In genomic region chr21:35231115-35231514, GRCh38 we compare ENCODE assay signal across 19 cellular contexts.
DNase-seq lines count a peak whose midpoint lies in the region; FAIRE-seq and TF ChIP-seq lines count a peak whose summit lies in the region.
"Had no signal": no experiment of that assay in that cellular context is flagged by ENCODE, and none has a peak within 500 bp of the region (broad histone marks: within the 10 kb centered on the region; RNA-seq: fewer than 3 reads in every experiment).

No MANE protein-coding gene starts in this region.

- H3K27me3 ChIP-seq in astrocyte (ENCODE audit: insufficient read depth, low read length) (no peaks in the 10 kb centered on the region), SK-N-SH (ENCODE audit: insufficient read depth) (no peaks in the 10 kb centered on the region)
- H3K27me3 ChIP-seq: tibial nerve had no signal

- H3K36me3 ChIP-seq in astrocyte (ENCODE audit: insufficient read depth, low read length): no peaks in the 10 kb centered on the region
- no peaks in the 10 kb centered on the region for H3K36me3 ChIP-seq in SK-N-SH (replicated peaks in 1 of 2; ENCODE audit: control insufficient read depth in 1 of 2, insufficient read depth in 2 of 2, low read length in 1 of 2)
- H3K36me3 ChIP-seq: tibial nerve had no signal

- H3K9me2 ChIP-seq in SK-N-SH: no peaks in the 10 kb centered on the region

- in situ Hi-C loops in GM13977 (cut with MboI; ENCODE audit: low pct_unique_long_range_greater_than_20kb, low sequenced_read_pairs, unreplicated experiment): no loop called here

- H4K20me1 ChIP-seq in astrocyte (ENCODE audit: insufficient read depth, low read length): no peaks in the 10 kb centered on the region
- H4K20me1 ChIP-seq in SK-N-SH (ENCODE audit: insufficient read depth): no peaks in the 10 kb centered on the region

- TF ChIP-seq EP300 in SK-N-SH (IDR thresholded peaks at IDR 0.05; ENCODE audit: borderline replicate concordance in 1 of 2, low read depth in 1 of 2, low read length in 1 of 2): no peak

- H3K27ac ChIP-seq in astrocyte (ENCODE audit: low read depth, low read length): no peak overlapping the region
- H3K27ac ChIP-seq in SK-N-SH (ENCODE audit: low read depth in 2 of 2, low read length in 1 of 2): no peak overlapping the region
- H3K27ac ChIP-seq: GM23248, parathyroid adenoma, tibial nerve had no signal

- POLR2A ChIA-PET in SK-N-SH (lab: Yijun Ruan, JAX): no interaction called here

- no peak overlapping the region for H3K27ac Mint-ChIP-seq in astrocyte (ENCODE audit: unreplicated experiment)
- H3K27ac Mint-ChIP-seq: activated CD4-positive, alpha-beta T cell treated with anti-CD3 and anti-CD28 coated beads for 36 hours; mesothelial cell of epicardium; natural killer cell treated with Interleukin-12 subunit alpha and Interleukin-12 subunit beta and Interleukin-15 and Interleukin-18, amount 100 ng/mL, for 72 hours had no signal

- H3K4me1 Mint-ChIP-seq in astrocyte (ENCODE audit: low read depth, unreplicated experiment): peaks cover 49% of the 10 kb centered on the region

- H3K9me3 ChIP-seq in astrocyte (ENCODE audit: insufficient read depth, low read depth, low read length): peaks cover 2% of the 10 kb centered on the region
- no peaks in the 10 kb centered on the region for H3K9me3 ChIP-seq in SK-N-SH

- H3K9ac ChIP-seq in astrocyte (ENCODE audit: low read length): no peak overlapping the region
- no peak overlapping the region for H3K9ac ChIP-seq in SK-N-SH
- H3K9ac ChIP-seq: GM23248, parathyroid adenoma had no signal

- H2AFZ ChIP-seq in astrocyte (ENCODE audit: low read depth, low read length) (no peak overlapping the region), SK-N-SH (ENCODE audit: low read depth) (no peak overlapping the region)
- H2AFZ ChIP-seq: GM23248, parathyroid adenoma had no signal

- H3K79me2 ChIP-seq in astrocyte (ENCODE audit: insufficient read depth, low read length): no peaks in the 10 kb centered on the region
- H3K79me2 ChIP-seq in SK-N-SH (ENCODE audit: insufficient read depth): no peaks in the 10 kb centered on the region
- H3K79me2 ChIP-seq: parathyroid adenoma had no signal

- TF ChIP-seq CTCF in astrocyte (IDR thresholded peaks at IDR 0.05; ENCODE audit: insufficient read depth, low read depth, low read length) (no peak), GM13977 (IDR thresholded peaks at IDR 0.05; ENCODE audit: extremely low read depth, insufficient read depth, missing control alignments) (no peak), SK-N-SH (IDR thresholded peaks at IDR 0.05) (no peak)

- no peaks in the 10 kb centered on the region for H3F3A ChIP-seq in SK-N-SH (replicated peaks; ENCODE audit: insufficient read depth)

- no peak overlapping the region for H3K4me3 Mint-ChIP-seq in astrocyte (ENCODE audit: unreplicated experiment)
- H3K4me3 Mint-ChIP-seq: activated CD4-positive, alpha-beta T cell treated with anti-CD3 and anti-CD28 coated beads for 36 hours; mesothelial cell of epicardium; natural killer cell treated with Interleukin-12 subunit alpha and Interleukin-12 subunit beta and Interleukin-15 and Interleukin-18, amount 100 ng/mL, for 72 hours had no signal

- TF ChIP-seq RAD21 in SK-N-SH (IDR thresholded peaks at IDR 0.05; ENCODE audit: low read length): no peak

- DNase-seq in A172 (ENCODE audit: low spot score) (peak; percentile 67), DMS53 treated with DMSO at 0.1 percent for 48 hours (lab: John Stamatoyannopoulos, UW; ENCODE audit: unreplicated experiment) (peak; percentile 66), NCI-H2196 treated with DMSO at 0.1 percent for 48 hours (lab: John Stamatoyannopoulos, UW; ENCODE audit: unreplicated experiment) (peak; percentile 55), astrocyte (ENCODE audit: low read depth) (peak; percentile 48), AG08396 (ENCODE audit: low spot score) (no peak), GM13977 (ENCODE audit: low spot score) (no peak), H4 (ENCODE audit: low spot score) (no peak), SK-N-SH (no peak)
- DNase-seq: activated CD4-positive, alpha-beta T cell treated with anti-CD3 and anti-CD28 coated beads for 36 hours; EL; GM23248; left cardiac atrium; NCI-H1417 treated with DMSO at 0.1 percent for 48 hours; stimulated activated CD4-positive, alpha-beta T cell treated with anti-CD3 and anti-CD28 coated beads, Interleukin-1b, Interleukin-23, amount 100 ng/mL, for 48 hours; stimulated activated naive CD4-positive, alpha-beta T cell treated with Interleukin-2 at 50 U/mL for 16 hours had no signal

- H3K4me1 ChIP-seq in astrocyte (ENCODE audit: insufficient read depth, low read length) (peaks cover 19% of the 10 kb centered on the region), SK-N-SH (ENCODE audit: control insufficient read depth in 1 of 2, insufficient read depth in 2 of 2, low read depth in 1 of 2, low read length in 1 of 2) (peaks cover 5 to 7% of the 10 kb centered on the region in 2 experiments; a peak in 3 of 4 replicates)
- H3K4me1 ChIP-seq: parathyroid adenoma had no signal

- peaks cover 1% of the 10 kb centered on the region for H3K9me3 Mint-ChIP-seq in astrocyte (ENCODE audit: unreplicated experiment)

- 93% methylated on average over 2 of the region's 2 CpGs for WGBS in SK-N-SH (ENCODE audit: low lambda C conversion rate)

- H3K36me3 Mint-ChIP-seq in astrocyte (ENCODE audit: low read depth, unreplicated experiment): peaks cover under 1% of the 10 kb centered on the region
- H3K36me3 Mint-ChIP-seq: mesothelial cell of epicardium had no signal

- CTCF ChIA-PET in SK-N-SH (lab: Yijun Ruan, JAX): no interaction called here

- FAIRE-seq in astrocyte (lab: Jason Lieb, UNC): no peak

- H3K4me2 ChIP-seq in astrocyte (ENCODE audit: low read length) (no peak overlapping the region), SK-N-SH (no peak overlapping the region)

- H3K27me3 Mint-ChIP-seq in astrocyte (ENCODE audit: low read depth, unreplicated experiment): no peaks in the 10 kb centered on the region
- H3K27me3 Mint-ChIP-seq: activated CD4-positive, alpha-beta T cell treated with anti-CD3 and anti-CD28 coated beads for 36 hours had no signal

- H3K4me3 ChIP-seq in astrocyte (ENCODE audit: insufficient read depth, low read depth, low read length) (no peak overlapping the region), SK-N-SH (ENCODE audit: low read depth in 2 of 2, low read length in 1 of 2) (no peak overlapping the region)
- H3K4me3 ChIP-seq: GM23248, tibial nerve had no signal

TF ChIP-seq in SK-N-SH, 30 proteins besides CTCF, POLR2A, EP300 and RAD21 (continues in another document):
- no peak for TF ChIP-seq GABPA (IDR thresholded peaks at IDR 0.05; ENCODE audit: low read depth)
- no peak for TF ChIP-seq ELF1 (IDR thresholded peaks at IDR 0.05)
- no peak for TF ChIP-seq IRF3 (IDR thresholded peaks at IDR 0.05; ENCODE audit: low read depth, low read length)
- no peak for TF ChIP-seq MAX (IDR thresholded peaks at IDR 0.05; ENCODE audit: low read depth)
- no peak for TF ChIP-seq SIN3A (IDR thresholded peaks at IDR 0.05; ENCODE audit: borderline replicate concordance, low read depth, low read length)
- no peak for TF ChIP-seq REST (IDR thresholded peaks at IDR 0.05; ENCODE audit: low read depth, low read length)
- no peak for TF ChIP-seq MEF2A (IDR thresholded peaks at IDR 0.05; ENCODE audit: borderline replicate concordance, low read depth)
- TF ChIP-seq PBX3 (IDR thresholded peaks at IDR 0.05): no peak
- no peak for TF ChIP-seq GATA2 (CRISPR knock-in tag; IDR thresholded peaks at IDR 0.05)

Comparison
In these comparisons a context has a peak if more than half of its experiments do, and no peak if none do; other contexts are left out.
1. DNase-seq: peak in A172 (single experiment), DMS53 treated with DMSO at 0.1 percent for 48 hours (single experiment), NCI-H2196 treated with DMSO at 0.1 percent for 48 hours (single experiment) and astrocyte (single experiment); none in AG08396 (single experiment), GM13977 (single experiment), H4 (single experiment) and SK-N-SH (single experiment).